In the genomic region with DNA sequence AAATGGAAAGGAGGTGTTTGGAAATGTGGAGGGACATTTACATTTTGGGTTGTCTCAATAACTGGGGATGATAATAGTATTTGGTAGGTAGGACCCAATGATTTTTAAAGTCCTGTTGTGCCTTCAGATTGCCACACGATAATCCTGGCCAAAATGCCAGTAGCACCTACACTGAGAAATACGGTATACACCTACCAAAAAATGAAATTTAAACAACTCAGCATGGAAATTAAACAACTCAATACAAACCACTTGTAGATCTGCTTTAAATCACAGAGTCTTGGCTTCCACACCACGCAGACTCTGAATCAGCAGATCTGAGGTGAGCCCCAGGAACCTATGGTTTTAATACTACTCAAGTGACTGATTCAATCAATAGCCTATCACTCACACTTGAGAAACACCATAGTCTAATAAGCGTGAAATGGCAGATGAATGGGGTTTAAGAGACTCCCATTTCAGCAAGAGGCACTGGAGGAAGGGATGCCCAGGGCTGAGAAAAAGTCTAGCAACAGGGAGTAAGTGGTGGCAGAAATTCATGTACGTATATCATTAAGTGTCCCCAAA, we compare ENCODE assay signal across 15 cellular contexts.
"Had no signal": no experiment of that assay in that cellular context is flagged by ENCODE, and none has a peak within 500 bp of the region (broad histone marks: within the 10 kb centered on the region; RNA-seq: fewer than 3 reads in every experiment).

No MANE protein-coding gene starts in this region.

- DNase-seq: activated CD4-positive, alpha-beta T cell treated with anti-CD3 and anti-CD28 coated beads, Interleukin-2, amount 10 ng/mL, durations not matched to agents 24 days and 14 days; activated CD4-positive, CD25-positive, alpha-beta regulatory T cell; activated CD8-positive, alpha-beta T cell treated with anti-CD3 and anti-CD28 coated beads, Interleukin-2, amount 10 ng/mL, durations not matched to agents 7 days and 5 days; activated naive CD4-positive, alpha-beta T cell treated with anti-CD3 and anti-CD28 coated beads, Interleukin-2, amount 50 U/mL, for 16 hours; activated T-cell treated with anti-CD3 and anti-CD28 coated beads, Interleukin-2, amount 50 U/mL, for 24 hours; effector CD4-positive, alpha-beta T cell; small intestine; stimulated activated CD4-positive, alpha-beta T cell treated with anti-CD3 and anti-CD28 coated beads, Interleukin-15, amount 100 ng/mL, for 24 hours; stimulated activated CD4-positive, alpha-beta T cell treated with anti-CD3 and anti-CD28 coated beads, Interleukin-2, amount 100 ng/mL, for 48 hours; testis had no signal

- H3K27me3 ChIP-seq: esophagus muscularis mucosa, right atrium auricular region, testis, upper lobe of left lung had no signal

- H3K9me3 Mint-ChIP-seq: memory B cell had no signal

- H3K4me1 Mint-ChIP-seq: memory B cell had no signal

- H3K27ac ChIP-seq: right atrium auricular region, testis, upper lobe of left lung had no signal

- H3K4me3 ChIP-seq: esophagus muscularis mucosa, right atrium auricular region, testis, upper lobe of left lung had no signal

- H3K27ac Mint-ChIP-seq: activated CD4-positive, alpha-beta T cell treated with anti-CD3 and anti-CD28 coated beads, Interleukin-2, amount 10 ng/mL, durations not matched to agents 24 days and 14 days; activated CD8-positive, alpha-beta T cell treated with anti-CD3 and anti-CD28 coated beads, Interleukin-2, amount 10 ng/mL, durations not matched to agents 7 days and 5 days; activated T-cell treated with anti-CD3 and anti-CD28 coated beads, Interleukin-2, amount 50 U/mL, for 24 hours; memory B cell; T-helper 2 cell treated with Interferon-gamma antibody and Interleukin-4, amounts not matched to agents 5 μg/mL and 100 μg/mL, for 36 hours had no signal

- H3K27me3 Mint-ChIP-seq: activated CD4-positive, alpha-beta T cell treated with anti-CD3 and anti-CD28 coated beads, Interleukin-2, amount 10 ng/mL, durations not matched to agents 24 days and 14 days; activated T-cell treated with anti-CD3 and anti-CD28 coated beads, Interleukin-2, amount 50 U/mL, for 24 hours; memory B cell had no signal

- H3K36me3 ChIP-seq: esophagus muscularis mucosa, right atrium auricular region, upper lobe of left lung had no signal

- H3K4me3 Mint-ChIP-seq: activated CD4-positive, alpha-beta T cell treated with anti-CD3 and anti-CD28 coated beads, Interleukin-2, amount 10 ng/mL, durations not matched to agents 24 days and 14 days; activated CD8-positive, alpha-beta T cell treated with anti-CD3 and anti-CD28 coated beads, Interleukin-2, amount 10 ng/mL, durations not matched to agents 7 days and 5 days; activated T-cell treated with anti-CD3 and anti-CD28 coated beads, Interleukin-2, amount 50 U/mL, for 24 hours; memory B cell; T-helper 2 cell treated with Interferon-gamma antibody and Interleukin-4, amounts not matched to agents 5 μg/mL and 100 μg/mL, for 36 hours had no signal

- H3K9me3 ChIP-seq: esophagus muscularis mucosa, right atrium auricular region, testis, upper lobe of left lung had no signal
